1 cellular context compared by ENCODE assay signal in the genomic region with DNA sequence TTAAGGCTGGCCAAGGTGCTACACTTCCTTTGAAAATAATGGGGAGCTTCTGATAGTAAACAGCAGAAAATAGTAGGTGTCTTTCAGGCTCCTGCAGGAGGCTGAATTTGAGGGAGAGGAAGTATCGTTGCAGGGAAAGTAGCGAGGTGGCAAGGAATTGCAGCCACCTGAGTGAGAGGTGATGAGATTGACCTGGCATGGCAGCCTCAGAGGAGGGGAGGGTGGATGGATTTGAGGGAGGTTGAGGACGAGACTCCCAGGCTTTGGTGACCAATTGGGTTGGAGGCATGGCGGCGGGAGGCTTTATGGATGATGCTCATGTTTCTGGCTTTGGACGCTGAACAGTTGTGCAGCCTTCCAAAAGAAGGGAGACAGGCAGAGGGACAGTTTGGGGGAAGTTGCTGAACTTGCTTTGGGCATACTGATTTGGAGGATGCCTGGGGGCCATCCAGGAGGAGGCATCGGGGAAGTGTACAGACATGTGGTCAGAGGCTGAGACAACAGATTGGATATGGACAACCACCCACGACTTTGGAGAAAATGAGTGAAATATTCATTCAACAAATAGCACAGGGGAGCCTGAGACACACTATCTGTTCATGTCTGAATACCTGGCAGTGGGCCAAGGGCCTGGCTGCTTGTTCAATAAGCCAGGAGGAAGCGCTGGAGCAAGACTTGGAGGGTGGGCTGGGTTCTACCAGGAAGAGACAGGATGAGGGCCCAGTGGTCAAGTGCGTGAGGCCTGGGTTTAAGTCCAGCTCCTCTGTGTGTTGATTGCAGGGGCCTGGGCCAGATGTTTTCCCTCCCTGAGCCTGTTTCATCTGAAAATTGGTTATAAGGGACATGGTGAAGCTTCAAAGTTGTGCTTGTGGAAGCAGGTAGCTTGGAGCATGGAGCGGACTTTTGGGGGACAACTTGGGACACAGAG.
A peak's percentile ranks its signal among the peaks of the same experiment; 100 is the strongest.
TF ChIP-seq lines count a peak whose summit lies in the region.

No MANE protein-coding gene starts in this region.

TF ChIP-seq in HepG2, 621 proteins besides CTCF, POLR2A, EP300 and RAD21 (continued from another document and continues in another):
- TF ChIP-seq, protein P1, sequence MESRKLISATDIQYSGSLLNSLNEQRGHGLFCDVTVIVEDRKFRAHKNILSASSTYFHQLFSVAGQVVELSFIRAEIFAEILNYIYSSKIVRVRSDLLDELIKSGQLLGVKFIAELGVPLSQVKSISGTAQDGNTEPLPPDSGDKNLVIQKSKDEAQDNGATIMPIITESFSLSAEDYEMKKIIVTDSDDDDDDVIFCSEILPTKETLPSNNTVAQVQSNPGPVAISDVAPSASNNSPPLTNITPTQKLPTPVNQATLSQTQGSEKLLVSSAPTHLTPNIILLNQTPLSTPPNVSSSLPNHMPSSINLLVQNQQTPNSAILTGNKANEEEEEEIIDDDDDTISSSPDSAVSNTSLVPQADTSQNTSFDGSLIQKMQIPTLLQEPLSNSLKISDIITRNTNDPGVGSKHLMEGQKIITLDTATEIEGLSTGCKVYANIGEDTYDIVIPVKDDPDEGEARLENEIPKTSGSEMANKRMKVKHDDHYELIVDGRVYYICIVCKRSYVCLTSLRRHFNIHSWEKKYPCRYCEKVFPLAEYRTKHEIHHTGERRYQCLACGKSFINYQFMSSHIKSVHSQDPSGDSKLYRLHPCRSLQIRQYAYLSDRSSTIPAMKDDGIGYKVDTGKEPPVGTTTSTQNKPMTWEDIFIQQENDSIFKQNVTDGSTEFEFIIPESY (CRISPR knock-in tag; IDR thresholded peaks at IDR 0.05), result no peak
- TF ChIP-seq ZNF572 (CRISPR knock-in tag; IDR thresholded peaks at IDR 0.05) (no peak), ZNF382 (CRISPR knock-in tag; IDR thresholded peaks at IDR 0.05; ENCODE audit: borderline replicate concordance) (no peak), MED13 (CRISPR knock-in tag; IDR thresholded peaks at IDR 0.05) (no peak), ZNF556 (CRISPR knock-in tag; IDR thresholded peaks at IDR 0.05; ENCODE audit: borderline replicate concordance) (no peak), KLF9 (CRISPR knock-in tag; IDR thresholded peaks at IDR 0.05; ENCODE audit: low read depth) (no peak), PHF21A (CRISPR knock-in tag; IDR thresholded peaks at IDR 0.05) (0 out of 2 replicates have a peak, but pooled peaks have one; percentile 39), SNRNP70 (IDR thresholded peaks at IDR 0.05; ENCODE audit: low read depth, low read length) (no peak), STAT5B (CRISPR knock-in tag; IDR thresholded peaks at IDR 0.05) (no peak), IKZF1 (IDR thresholded peaks at IDR 0.05) (no peak), ZNF383 (CRISPR knock-in tag; IDR thresholded peaks at IDR 0.05; ENCODE audit: borderline replicate concordance) (no peak), ZMYM4 (CRISPR knock-in tag; IDR thresholded peaks at IDR 0.05) (peak; percentile 53), GFI1 (CRISPR knock-in tag; IDR thresholded peaks at IDR 0.05; ENCODE audit: borderline replicate concordance) (peak; percentile 44; the same call in 1 of the 2 replicates), ZNF766 (CRISPR knock-in tag; IDR thresholded peaks at IDR 0.05; ENCODE audit: borderline replicate concordance) (no peak), SMAD1 (CRISPR knock-in tag; IDR thresholded peaks at IDR 0.05; ENCODE audit: borderline replicate concordance, low read depth) (no peak), FOSL1 (CRISPR knock-in tag; IDR thresholded peaks at IDR 0.05; ENCODE audit: borderline replicate concordance) (no peak)
- TF ChIP-seq, protein P2, sequence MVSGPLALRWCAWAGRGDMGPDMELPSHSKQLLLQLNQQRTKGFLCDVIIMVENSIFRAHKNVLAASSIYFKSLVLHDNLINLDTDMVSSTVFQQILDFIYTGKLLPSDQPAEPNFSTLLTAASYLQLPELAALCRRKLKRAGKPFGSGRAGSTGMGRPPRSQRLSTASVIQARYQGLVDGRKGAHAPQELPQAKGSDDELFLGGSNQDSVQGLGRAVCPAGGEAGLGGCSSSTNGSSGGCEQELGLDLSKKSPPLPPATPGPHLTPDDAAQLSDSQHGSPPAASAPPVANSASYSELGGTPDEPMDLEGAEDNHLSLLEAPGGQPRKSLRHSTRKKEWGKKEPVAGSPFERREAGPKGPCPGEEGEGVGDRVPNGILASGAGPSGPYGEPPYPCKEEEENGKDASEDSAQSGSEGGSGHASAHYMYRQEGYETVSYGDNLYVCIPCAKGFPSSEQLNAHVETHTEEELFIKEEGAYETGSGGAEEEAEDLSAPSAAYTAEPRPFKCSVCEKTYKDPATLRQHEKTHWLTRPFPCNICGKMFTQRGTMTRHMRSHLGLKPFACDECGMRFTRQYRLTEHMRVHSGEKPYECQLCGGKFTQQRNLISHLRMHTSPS (CRISPR knock-in tag; IDR thresholded peaks at IDR 0.05; ENCODE audit: low read depth), result no peak
- TF ChIP-seq, protein P3, sequence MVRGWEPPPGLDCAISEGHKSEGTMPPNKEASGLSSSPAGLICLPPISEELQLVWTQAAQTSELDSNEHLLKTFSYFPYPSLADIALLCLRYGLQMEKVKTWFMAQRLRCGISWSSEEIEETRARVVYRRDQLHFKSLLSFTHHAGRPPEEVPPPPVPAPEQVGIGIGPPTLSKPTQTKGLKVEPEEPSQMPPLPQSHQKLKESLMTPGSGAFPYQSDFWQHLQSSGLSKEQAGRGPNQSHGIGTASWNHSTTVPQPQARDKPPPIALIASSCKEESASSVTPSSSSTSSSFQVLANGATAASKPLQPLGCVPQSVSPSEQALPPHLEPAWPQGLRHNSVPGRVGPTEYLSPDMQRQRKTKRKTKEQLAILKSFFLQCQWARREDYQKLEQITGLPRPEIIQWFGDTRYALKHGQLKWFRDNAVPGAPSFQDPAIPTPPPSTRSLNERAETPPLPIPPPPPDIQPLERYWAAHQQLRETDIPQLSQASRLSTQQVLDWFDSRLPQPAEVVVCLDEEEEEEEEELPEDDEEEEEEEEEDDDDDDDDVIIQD (CRISPR knock-in tag; IDR thresholded peaks at IDR 0.05; ENCODE audit: low read depth), result no peak
- TF ChIP-seq, protein P4, sequence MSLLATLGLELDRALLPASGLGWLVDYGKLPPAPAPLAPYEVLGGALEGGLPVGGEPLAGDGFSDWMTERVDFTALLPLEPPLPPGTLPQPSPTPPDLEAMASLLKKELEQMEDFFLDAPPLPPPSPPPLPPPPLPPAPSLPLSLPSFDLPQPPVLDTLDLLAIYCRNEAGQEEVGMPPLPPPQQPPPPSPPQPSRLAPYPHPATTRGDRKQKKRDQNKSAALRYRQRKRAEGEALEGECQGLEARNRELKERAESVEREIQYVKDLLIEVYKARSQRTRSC (CRISPR knock-in tag; IDR thresholded peaks at IDR 0.05; ENCODE audit: low read depth), result no peak
- TF ChIP-seq, protein P5, sequence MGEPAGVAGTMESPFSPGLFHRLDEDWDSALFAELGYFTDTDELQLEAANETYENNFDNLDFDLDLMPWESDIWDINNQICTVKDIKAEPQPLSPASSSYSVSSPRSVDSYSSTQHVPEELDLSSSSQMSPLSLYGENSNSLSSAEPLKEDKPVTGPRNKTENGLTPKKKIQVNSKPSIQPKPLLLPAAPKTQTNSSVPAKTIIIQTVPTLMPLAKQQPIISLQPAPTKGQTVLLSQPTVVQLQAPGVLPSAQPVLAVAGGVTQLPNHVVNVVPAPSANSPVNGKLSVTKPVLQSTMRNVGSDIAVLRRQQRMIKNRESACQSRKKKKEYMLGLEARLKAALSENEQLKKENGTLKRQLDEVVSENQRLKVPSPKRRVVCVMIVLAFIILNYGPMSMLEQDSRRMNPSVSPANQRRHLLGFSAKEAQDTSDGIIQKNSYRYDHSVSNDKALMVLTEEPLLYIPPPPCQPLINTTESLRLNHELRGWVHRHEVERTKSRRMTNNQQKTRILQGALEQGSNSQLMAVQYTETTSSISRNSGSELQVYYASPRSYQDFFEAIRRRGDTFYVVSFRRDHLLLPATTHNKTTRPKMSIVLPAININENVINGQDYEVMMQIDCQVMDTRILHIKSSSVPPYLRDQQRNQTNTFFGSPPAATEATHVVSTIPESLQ (CRISPR knock-in tag; conservative IDR thresholded peaks at IDR 0.05), result no peak
- TF ChIP-seq, protein P6, sequence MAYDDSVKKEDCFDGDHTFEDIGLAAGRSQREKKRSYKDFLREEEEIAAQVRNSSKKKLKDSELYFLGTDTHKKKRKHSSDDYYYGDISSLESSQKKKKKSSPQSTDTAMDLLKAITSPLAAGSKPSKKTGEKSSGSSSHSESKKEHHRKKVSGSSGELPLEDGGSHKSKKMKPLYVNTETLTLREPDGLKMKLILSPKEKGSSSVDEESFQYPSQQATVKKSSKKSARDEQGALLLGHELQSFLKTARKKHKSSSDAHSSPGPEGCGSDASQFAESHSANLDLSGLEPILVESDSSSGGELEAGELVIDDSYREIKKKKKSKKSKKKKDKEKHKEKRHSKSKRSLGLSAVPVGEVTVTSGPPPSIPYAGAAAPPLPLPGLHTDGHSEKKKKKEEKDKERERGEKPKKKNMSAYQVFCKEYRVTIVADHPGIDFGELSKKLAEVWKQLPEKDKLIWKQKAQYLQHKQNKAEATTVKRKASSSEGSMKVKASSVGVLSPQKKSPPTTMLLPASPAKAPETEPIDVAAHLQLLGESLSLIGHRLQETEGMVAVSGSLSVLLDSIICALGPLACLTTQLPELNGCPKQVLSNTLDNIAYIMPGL (CRISPR knock-in tag; IDR thresholded peaks at IDR 0.05; ENCODE audit: borderline replicate concordance in 1 of 2, low read depth in 1 of 2), result peak in 1 of 2 experiments; percentile 60; a peak in 1 of 4 replicates
- TF ChIP-seq, protein P7, sequence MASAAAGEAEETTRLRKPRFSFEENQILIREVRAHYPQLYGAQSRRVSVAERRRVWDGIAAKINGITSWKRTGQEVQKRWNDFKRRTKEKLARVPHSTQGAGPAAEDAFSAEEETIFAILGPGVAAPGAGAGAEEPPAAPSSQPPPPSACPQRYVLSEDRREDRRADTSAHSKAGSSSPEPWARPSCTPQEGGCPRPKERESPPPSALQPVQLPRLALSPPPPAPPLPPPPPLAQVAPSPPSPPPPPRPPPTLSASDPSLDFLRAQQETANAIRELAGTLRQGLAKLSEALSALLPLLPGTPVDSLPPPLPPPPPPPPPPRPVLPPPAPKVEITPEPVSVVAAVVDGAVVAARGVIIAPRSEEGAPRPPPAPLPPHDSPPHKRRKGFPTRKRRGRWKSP (CRISPR knock-in tag; IDR thresholded peaks at IDR 0.05), result no peak
- TF ChIP-seq, protein P8, sequence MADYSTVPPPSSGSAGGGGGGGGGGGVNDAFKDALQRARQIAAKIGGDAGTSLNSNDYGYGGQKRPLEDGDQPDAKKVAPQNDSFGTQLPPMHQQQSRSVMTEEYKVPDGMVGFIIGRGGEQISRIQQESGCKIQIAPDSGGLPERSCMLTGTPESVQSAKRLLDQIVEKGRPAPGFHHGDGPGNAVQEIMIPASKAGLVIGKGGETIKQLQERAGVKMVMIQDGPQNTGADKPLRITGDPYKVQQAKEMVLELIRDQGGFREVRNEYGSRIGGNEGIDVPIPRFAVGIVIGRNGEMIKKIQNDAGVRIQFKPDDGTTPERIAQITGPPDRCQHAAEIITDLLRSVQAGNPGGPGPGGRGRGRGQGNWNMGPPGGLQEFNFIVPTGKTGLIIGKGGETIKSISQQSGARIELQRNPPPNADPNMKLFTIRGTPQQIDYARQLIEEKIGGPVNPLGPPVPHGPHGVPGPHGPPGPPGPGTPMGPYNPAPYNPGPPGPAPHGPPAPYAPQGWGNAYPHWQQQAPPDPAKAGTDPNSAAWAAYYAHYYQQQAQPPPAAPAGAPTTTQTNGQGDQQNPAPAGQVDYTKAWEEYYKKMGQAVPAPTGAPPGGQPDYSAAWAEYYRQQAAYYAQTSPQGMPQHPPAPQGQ (CRISPR knock-in tag; IDR thresholded peaks at IDR 0.05; ENCODE audit: borderline replicate concordance), result no peak
- TF ChIP-seq, protein P9, sequence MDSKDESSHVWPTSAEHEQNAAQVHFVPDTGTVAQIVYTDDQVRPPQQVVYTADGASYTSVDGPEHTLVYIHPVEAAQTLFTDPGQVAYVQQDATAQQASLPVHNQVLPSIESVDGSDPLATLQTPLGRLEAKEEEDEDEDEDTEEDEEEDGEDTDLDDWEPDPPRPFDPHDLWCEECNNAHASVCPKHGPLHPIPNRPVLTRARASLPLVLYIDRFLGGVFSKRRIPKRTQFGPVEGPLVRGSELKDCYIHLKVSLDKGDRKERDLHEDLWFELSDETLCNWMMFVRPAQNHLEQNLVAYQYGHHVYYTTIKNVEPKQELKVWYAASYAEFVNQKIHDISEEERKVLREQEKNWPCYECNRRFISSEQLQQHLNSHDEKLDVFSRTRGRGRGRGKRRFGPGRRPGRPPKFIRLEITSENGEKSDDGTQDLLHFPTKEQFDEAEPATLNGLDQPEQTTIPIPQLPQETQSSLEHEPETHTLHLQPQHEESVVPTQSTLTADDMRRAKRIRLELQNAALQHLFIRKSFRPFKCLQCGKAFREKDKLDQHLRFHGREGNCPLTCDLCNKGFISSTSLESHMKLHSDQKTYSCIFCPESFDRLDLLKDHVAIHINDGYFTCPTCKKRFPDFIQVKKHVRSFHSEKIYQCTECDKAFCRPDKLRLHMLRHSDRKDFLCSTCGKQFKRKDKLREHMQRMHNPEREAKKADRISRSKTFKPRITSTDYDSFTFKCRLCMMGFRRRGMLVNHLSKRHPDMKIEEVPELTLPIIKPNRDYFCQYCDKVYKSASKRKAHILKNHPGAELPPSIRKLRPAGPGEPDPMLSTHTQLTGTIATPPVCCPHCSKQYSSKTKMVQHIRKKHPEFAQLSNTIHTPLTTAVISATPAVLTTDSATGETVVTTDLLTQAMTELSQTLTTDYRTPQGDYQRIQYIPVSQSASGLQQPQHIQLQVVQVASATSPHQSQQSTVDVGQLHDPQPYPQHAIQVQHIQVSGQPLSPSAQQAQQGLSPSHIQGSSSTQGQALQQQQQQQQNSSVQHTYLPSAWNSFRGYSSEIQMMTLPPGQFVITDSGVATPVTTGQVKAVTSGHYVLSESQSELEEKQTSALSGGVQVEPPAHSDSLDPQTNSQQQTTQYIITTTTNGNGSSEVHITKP (CRISPR knock-in tag; IDR thresholded peaks at IDR 0.05; ENCODE audit: low read depth), result no peak
- TF ChIP-seq, protein P10, sequence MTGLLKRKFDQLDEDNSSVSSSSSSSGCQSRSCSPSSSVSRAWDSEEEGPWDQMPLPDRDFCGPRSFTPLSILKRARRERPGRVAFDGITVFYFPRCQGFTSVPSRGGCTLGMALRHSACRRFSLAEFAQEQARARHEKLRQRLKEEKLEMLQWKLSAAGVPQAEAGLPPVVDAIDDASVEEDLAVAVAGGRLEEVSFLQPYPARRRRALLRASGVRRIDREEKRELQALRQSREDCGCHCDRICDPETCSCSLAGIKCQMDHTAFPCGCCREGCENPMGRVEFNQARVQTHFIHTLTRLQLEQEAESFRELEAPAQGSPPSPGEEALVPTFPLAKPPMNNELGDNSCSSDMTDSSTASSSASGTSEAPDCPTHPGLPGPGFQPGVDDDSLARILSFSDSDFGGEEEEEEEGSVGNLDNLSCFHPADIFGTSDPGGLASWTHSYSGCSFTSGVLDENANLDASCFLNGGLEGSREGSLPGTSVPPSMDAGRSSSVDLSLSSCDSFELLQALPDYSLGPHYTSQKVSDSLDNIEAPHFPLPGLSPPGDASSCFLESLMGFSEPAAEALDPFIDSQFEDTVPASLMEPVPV (CRISPR knock-in tag; IDR thresholded peaks at IDR 0.05), result no peak
